Comparison of ENCODE assay signal across 1 cellular context in the genomic region with DNA sequence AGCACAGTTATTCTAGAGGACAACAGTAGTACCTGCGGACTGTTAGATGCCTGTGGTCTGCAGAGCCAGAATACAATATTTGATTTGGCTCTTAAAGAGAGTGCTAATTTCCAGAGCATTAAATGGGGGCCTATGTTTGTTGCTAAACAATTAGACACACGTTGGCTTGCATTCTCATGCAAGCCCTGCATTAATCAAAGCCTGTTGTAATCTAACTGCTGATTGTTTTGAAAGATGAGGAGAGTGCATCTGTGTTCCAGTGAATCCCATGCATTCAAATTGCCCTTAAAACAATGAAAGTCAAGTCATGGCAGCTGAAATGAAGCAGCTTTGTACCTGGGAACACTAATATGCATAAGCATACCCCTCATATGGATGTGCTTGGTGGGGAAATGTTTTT.
TF ChIP-seq lines count a peak whose summit lies in the region.

No MANE protein-coding gene starts in this region.

TF ChIP-seq in A549, 52 proteins besides CTCF, POLR2A, EP300 and RAD21 (continued from another document):
- TF ChIP-seq EHMT2 (IDR thresholded peaks at IDR 0.05; ENCODE audit: low read depth): no peak
- TF ChIP-seq, protein P1, sequence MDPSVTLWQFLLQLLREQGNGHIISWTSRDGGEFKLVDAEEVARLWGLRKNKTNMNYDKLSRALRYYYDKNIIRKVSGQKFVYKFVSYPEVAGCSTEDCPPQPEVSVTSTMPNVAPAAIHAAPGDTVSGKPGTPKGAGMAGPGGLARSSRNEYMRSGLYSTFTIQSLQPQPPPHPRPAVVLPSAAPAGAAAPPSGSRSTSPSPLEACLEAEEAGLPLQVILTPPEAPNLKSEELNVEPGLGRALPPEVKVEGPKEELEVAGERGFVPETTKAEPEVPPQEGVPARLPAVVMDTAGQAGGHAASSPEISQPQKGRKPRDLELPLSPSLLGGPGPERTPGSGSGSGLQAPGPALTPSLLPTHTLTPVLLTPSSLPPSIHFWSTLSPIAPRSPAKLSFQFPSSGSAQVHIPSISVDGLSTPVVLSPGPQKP (IDR thresholded peaks at IDR 0.05; ENCODE audit: low read depth, low read length): no peak
- TF ChIP-seq, protein P2, sequence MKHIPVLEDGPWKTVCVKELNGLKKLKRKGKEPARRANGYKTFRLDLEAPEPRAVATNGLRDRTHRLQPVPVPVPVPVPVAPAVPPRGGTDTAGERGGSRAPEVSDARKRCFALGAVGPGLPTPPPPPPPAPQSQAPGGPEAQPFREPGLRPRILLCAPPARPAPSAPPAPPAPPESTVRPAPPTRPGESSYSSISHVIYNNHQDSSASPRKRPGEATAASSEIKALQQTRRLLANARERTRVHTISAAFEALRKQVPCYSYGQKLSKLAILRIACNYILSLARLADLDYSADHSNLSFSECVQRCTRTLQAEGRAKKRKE (CRISPR knock-in tag; IDR thresholded peaks at IDR 0.05; ENCODE audit: low read depth): no peak
- TF ChIP-seq, protein P3, sequence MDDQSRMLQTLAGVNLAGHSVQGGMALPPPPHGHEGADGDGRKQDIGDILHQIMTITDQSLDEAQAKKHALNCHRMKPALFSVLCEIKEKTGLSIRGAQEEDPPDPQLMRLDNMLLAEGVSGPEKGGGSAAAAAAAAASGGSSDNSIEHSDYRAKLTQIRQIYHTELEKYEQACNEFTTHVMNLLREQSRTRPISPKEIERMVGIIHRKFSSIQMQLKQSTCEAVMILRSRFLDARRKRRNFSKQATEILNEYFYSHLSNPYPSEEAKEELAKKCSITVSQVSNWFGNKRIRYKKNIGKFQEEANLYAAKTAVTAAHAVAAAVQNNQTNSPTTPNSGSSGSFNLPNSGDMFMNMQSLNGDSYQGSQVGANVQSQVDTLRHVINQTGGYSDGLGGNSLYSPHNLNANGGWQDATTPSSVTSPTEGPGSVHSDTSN (IDR thresholded peaks at IDR 0.05): no peak
- no peak for TF ChIP-seq MAFK (IDR thresholded peaks at IDR 0.05; ENCODE audit: partially characterized antibody)
- TF ChIP-seq ZNF302 (CRISPR knock-in tag; IDR thresholded peaks at IDR 0.05): no peak
